11 cellular contexts compared by ENCODE assay signal in the genomic region with DNA sequence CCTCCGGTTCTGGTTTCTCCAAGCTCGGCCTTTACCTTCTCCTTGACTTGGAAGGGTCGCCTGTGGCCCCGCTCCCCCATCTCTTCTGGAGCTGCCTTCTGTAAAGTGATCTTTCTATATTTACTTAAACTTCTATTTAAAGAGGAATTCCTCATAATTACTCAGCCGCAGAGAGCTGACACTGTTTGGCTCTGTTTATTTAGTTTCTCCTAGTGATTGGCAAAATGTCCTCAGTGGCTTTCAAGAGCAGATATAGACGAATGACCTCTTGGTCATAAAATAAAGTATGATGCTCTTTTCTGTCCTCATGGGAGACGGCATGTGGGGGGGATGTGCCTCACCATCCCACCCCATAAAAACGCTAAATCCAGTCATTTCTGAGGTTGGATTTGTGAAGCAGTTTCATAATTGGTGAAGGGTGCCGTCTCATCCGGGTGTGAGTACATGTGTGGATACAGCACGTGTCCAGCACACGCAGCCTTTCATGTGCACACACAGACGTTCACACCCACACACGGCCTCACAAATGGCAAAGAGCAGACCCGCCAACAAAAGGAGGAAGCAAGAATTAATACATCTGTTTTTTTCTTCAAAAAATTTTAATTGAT. TPM values are rescaled to one million over a fixed set of nuclear protein-coding genes. Genes with fewer than 3 reads are reported as not detected.
DNase-seq lines count a peak whose midpoint lies in the region; ATAC-seq, FAIRE-seq and TF ChIP-seq lines count a peak whose summit lies in the region.
"Had no signal": no experiment of that assay in that cellular context is flagged by ENCODE, and none has a peak within 500 bp of the region (broad histone marks: within the 10 kb centered on the region; RNA-seq: fewer than 3 reads in every experiment).

No MANE protein-coding gene starts in this region.

- no peak for TF ChIP-seq POLR2A in breast epithelium (IDR thresholded peaks at IDR 0.05)

- WGBS in mesenchymal stem cell: 33% methylated on average over 10 of the region's 15 CpGs
- WGBS in aorta, 2 donors: 11% methylated on average over 15 of the region's 15 CpGs

- no peak for TF ChIP-seq CTCF in breast epithelium (IDR thresholded peaks at IDR 0.05)
- no peak for TF ChIP-seq CTCF in MCF 10A (IDR thresholded peaks at IDR 0.05; ENCODE audit: unreplicated experiment)
- no peak for TF ChIP-seq CTCF in chondrocyte (IDR thresholded peaks at IDR 0.05)
- no peak for TF ChIP-seq CTCF in D721Med (IDR thresholded peaks at IDR 0.05; ENCODE audit: insufficient read depth, missing control alignments)

- H4K8ac ChIP-seq in mesenchymal stem cell (ENCODE audit: low read length): no peak overlapping the region

- CTCF ChIA-PET in MCF 10A (lab: Yijun Ruan, JAX): no interaction called here

- peaks cover 58% of the 10 kb centered on the region for H3K4me1 Mint-ChIP-seq in MCF 10A (ENCODE audit: insufficient read depth, unreplicated experiment)
- peaks cover 97% of the 10 kb centered on the region for H3K4me1 Mint-ChIP-seq in chondrocyte (ENCODE audit: low read depth)

- H3K36me3 Mint-ChIP-seq in MCF 10A (ENCODE audit: insufficient read depth, unreplicated experiment): no peaks in the 10 kb centered on the region
- H3K36me3 Mint-ChIP-seq in chondrocyte (ENCODE audit: low read depth): no peaks in the 10 kb centered on the region

- intact Hi-C loops in breast epithelium (cut with DNase I; ENCODE audit: low total_unique reads): no loop called here
- intact Hi-C loops in MCF 10A (cut with micrococcal nuclease): no loop called here
- intact Hi-C loops in aorta (cut with DNase I): no loop called here

- no peak overlapping the region for H3K23ac ChIP-seq in mesenchymal stem cell (ENCODE audit: low read length in 2 of 2)

- H3K79me1 ChIP-seq in mesenchymal stem cell (replicated peaks; ENCODE audit: low read length, poor library complexity, severe bottlenecking): no peaks in the 10 kb centered on the region

- no peaks in the 10 kb centered on the region for H3K27me3 ChIP-seq in breast epithelium
- no peaks in the 10 kb centered on the region for H3K27me3 ChIP-seq in mesenchymal stem cell (ENCODE audit: control insufficient read depth in 1 of 2, insufficient read depth in 1 of 2, low read length in 2 of 2)
- no peaks in the 10 kb centered on the region for H3K27me3 ChIP-seq in aorta (ENCODE audit: control insufficient read depth in 1 of 2, insufficient read depth in 2 of 2, low read length in 1 of 2)

- no peak for FAIRE-seq in D721Med (lab: Jason Lieb, UNC)

- H3K36me3 ChIP-seq in breast epithelium (no peaks in the 10 kb centered on the region), mesenchymal stem cell (ENCODE audit: control insufficient read depth in 1 of 2, insufficient read depth in 2 of 2, low read depth in 1 of 2, low read length in 2 of 2) (no peaks in the 10 kb centered on the region), aorta (ENCODE audit: control insufficient read depth in 1 of 2, insufficient read depth in 2 of 2, low read length in 1 of 2) (no peaks in the 10 kb centered on the region)

- no peak overlapping the region for H2BK120ac ChIP-seq in mesenchymal stem cell (ENCODE audit: low read depth, low read length)

- H3K14ac ChIP-seq in mesenchymal stem cell (ENCODE audit: low read length in 2 of 2): no peak overlapping the region

- H3K27ac Mint-ChIP-seq in MCF 10A (ENCODE audit: low read depth, unreplicated experiment) (no peak overlapping the region), chondrocyte (ENCODE audit: unreplicated experiment) (peak overlapping the region; percentile 99)
- H3K27ac Mint-ChIP-seq: activated T-helper 1 cell treated with anti-CD3 and anti-CD28 coated beads, Interleukin-12 subunit alpha, Interleukin-12 subunit beta, Interleukin-2, Interleukin-4 antibody, amounts not matched to agents 30 ng/mL and 10 ng/mL and 1 ng/mL, durations not matched to agents 14 hours and 24 hours and 36 hours had no signal

- no peak overlapping the region for H3K4ac ChIP-seq in mesenchymal stem cell (ENCODE audit: low read depth in 1 of 2, low read length in 2 of 2)

- H2BK15ac ChIP-seq in mesenchymal stem cell (ENCODE audit: low read depth, poor library complexity, severe bottlenecking): no peak overlapping the region

- no peaks in the 10 kb centered on the region for H3K9me3 Mint-ChIP-seq in MCF 10A (ENCODE audit: unreplicated experiment)
- no peaks in the 10 kb centered on the region for H3K9me3 Mint-ChIP-seq in chondrocyte (ENCODE audit: low read depth)
- H3K9me3 Mint-ChIP-seq: activated T-helper 1 cell treated with anti-CD3 and anti-CD28 coated beads, Interleukin-12 subunit alpha, Interleukin-12 subunit beta, Interleukin-2, Interleukin-4 antibody, amounts not matched to agents 30 ng/mL and 10 ng/mL and 1 ng/mL, durations not matched to agents 14 hours and 24 hours and 36 hours had no signal

- H2AFZ ChIP-seq in mesenchymal stem cell (ENCODE audit: low read depth, low read length): no peak overlapping the region

- POLR2A ChIA-PET in MCF 10A (lab: Yijun Ruan, JAX): no interaction called here

- H3K4me3 ChIP-seq in breast epithelium: no peak overlapping the region
- peak overlapping the region in 1 of 2 experiments; percentile 67 for H3K4me3 ChIP-seq in mesenchymal stem cell (ENCODE audit: insufficient read depth in 1 of 2, low read depth in 1 of 2, low read length in 2 of 2)
- no peak overlapping the region for H3K4me3 ChIP-seq in aorta (ENCODE audit: low read length in 2 of 2)

- no TSS peak for BruUV-seq in MCF 10A (replicated peaks; lab: Mats Ljungman, UMichigan)

- H3K4me3 Mint-ChIP-seq in MCF 10A (ENCODE audit: unreplicated experiment) (no peak overlapping the region), chondrocyte (ENCODE audit: unreplicated experiment) (peak overlapping the region; percentile 42)
- H3K4me3 Mint-ChIP-seq: activated T-helper 1 cell treated with anti-CD3 and anti-CD28 coated beads, Interleukin-12 subunit alpha, Interleukin-12 subunit beta, Interleukin-2, Interleukin-4 antibody, amounts not matched to agents 30 ng/mL and 10 ng/mL and 1 ng/mL, durations not matched to agents 14 hours and 24 hours and 36 hours had no signal

- H3K27ac ChIP-seq in breast epithelium (peak overlapping the region; percentile 45 to 64), mesenchymal stem cell (ENCODE audit: low read length, poor library complexity, severe bottlenecking) (peak overlapping the region; percentile 5), aorta (ENCODE audit: low read depth in 1 of 2, low read length in 2 of 2) (peak overlapping the region; percentile 31 to 87)
- H3K27ac ChIP-seq: C4-2B had no signal

- peak overlapping the region; percentile 96 for H3K9ac ChIP-seq in mesenchymal stem cell (ENCODE audit: low read length)

- ATAC-seq in aorta (ENCODE audit: low FRiP score): peak; percentile 49
- no peak for ATAC-seq in HG03439 (IDR thresholded peaks at IDR 0.05; ENCODE audit: unreplicated experiment)
- no peak for ATAC-seq in esophagus mucosa

- H3K18ac ChIP-seq in mesenchymal stem cell (ENCODE audit: low read depth in 1 of 2, low read length in 2 of 2): peak overlapping the region in 1 of 2 experiments; percentile 76

- no peak overlapping the region for H2BK5ac ChIP-seq in mesenchymal stem cell (ENCODE audit: low read depth, low read length, poor library complexity, severe bottlenecking)

- no peak overlapping the region for H2AK5ac ChIP-seq in mesenchymal stem cell (ENCODE audit: low read length, severe bottlenecking)

- DNase-seq in breast epithelium (ENCODE audit: low spot score in 2 of 2): no peak
- DNase-seq in MCF 10A (ENCODE audit: unreplicated experiment): no peak
- peak; percentile 27 for DNase-seq in chondrocyte (ENCODE audit: low spot score)
- DNase-seq in mesenchymal stem cell: peak; percentile 97
- no peak for DNase-seq in aorta
- no peak for DNase-seq in D721Med (ENCODE audit: insufficient read length, low spot score)
- DNase-seq: OCI-M1 had no signal

- H3K27me3 Mint-ChIP-seq in MCF 10A (ENCODE audit: insufficient read depth, unreplicated experiment) (no peaks in the 10 kb centered on the region), chondrocyte (ENCODE audit: low read depth) (no peaks in the 10 kb centered on the region)

- H2BK12ac ChIP-seq in mesenchymal stem cell (ENCODE audit: low read length in 2 of 2): peak overlapping the region in 1 of 2 experiments; percentile 65

- H3K4me2 ChIP-seq in mesenchymal stem cell (ENCODE audit: low read length, poor library complexity, severe bottlenecking): peak overlapping the region; percentile 26

- H3K4me1 ChIP-seq in breast epithelium (peaks cover 0 to 5% of the 10 kb centered on the region in 2 donors), mesenchymal stem cell (ENCODE audit: control insufficient read depth, insufficient read depth, low read depth, low read length) (peaks cover 63% of the 10 kb centered on the region), aorta (ENCODE audit: control insufficient read depth in 1 of 2, insufficient read depth in 2 of 2, low read length in 2 of 2) (no peaks in the 10 kb centered on the region)

- H4K91ac ChIP-seq in mesenchymal stem cell (ENCODE audit: low read length): no peak overlapping the region

- H3K9me3 ChIP-seq in breast epithelium (no peaks in the 10 kb centered on the region), mesenchymal stem cell (ENCODE audit: control insufficient read depth, low read length) (no peaks in the 10 kb centered on the region), aorta (ENCODE audit: control insufficient read depth, low read length) (no peaks in the 10 kb centered on the region)

RNA-seq across cellular contexts. Expression of a gene that starts 43.4 kb away (rescaled TPM):
- total RNA-seq in breast epithelium (10 to 100 TPM; 17.4 to 21.2 (median 20.6) TPM), MCF 10A (2022) (9.8 and 12.3 TPM in 2 replicates), chondrocyte (61.2 to 99.9 TPM (median 70.1 TPM) in 3 replicates), aorta (10 to 100 TPM; 55.4 to 98.8 TPM), esophagus mucosa (3.7 TPM)
- 9.6 TPM for polyA plus RNA-seq in mesenchymal stem cell (2013, experiment 1 of 2)
- 9.9 TPM for polyA plus RNA-seq in mesenchymal stem cell (2013, experiment 2 of 2)
- 10 to 100 TPM; 27.3 to 32.9 TPM for polyA plus RNA-seq in aorta

Comparison
In these comparisons a context has a peak if more than half of its experiments do, and no peak if none do; other contexts are left out.
1. DNase-seq: peak in chondrocyte (single experiment) and mesenchymal stem cell (single experiment); none in breast epithelium (0 of 2), MCF 10A (single experiment), aorta (0 of 2) and D721Med (single experiment).
2. H3K27ac ChIP-seq: peak in every context shown above with its lines; median percentile 59 in aorta; 54 in breast epithelium; 5 in mesenchymal stem cell.